ENCODE assay signal across 21 cellular contexts in the genomic region with DNA sequence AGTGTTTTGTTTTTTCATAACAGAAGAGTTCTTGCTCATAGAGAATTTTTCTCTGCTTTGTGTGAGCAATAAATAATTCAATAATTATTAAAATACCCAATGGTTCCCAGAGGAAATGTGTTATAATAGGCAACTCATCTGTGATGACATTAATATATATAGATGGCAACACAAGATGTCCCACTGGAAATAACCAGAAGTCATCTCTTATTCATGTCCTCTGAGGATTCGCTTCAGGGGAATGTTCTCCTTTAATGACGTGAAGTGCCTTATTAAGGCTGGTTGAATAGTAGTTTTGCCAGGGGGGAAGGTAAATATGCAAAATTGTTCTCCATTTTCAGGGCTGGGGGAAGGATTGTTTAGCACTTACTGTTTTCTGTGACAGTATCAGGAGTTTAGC. TPM values are rescaled to one million over a fixed set of nuclear protein-coding genes. Genes with fewer than 3 reads are reported as not detected.
"Had no signal": no experiment of that assay in that cellular context is flagged by ENCODE, and none has a peak within 500 bp of the region (broad histone marks: within the 10 kb centered on the region; RNA-seq: fewer than 3 reads in every experiment).

No MANE protein-coding gene starts in this region.

- H3K9me3 Mint-ChIP-seq: activated naive CD4-positive, alpha-beta T cell treated with anti-CD3 and anti-CD28 coated beads, Interleukin-2, amount 50 U/mL, for 24 hours; nephron; T-helper 1 cell treated with Interleukin-12 subunit alpha and Interleukin-12 subunit beta and Interleukin-4 antibody, amounts not matched to agents 30 μg/mL and 1 μg/mL, for 36 hours had no signal

- H3K27me3 Mint-ChIP-seq: central memory CD8-positive, alpha-beta T cell had no signal

- H3K27ac ChIP-seq: ascending aorta, colonic mucosa, hepatocyte, right atrium auricular region, stomach, vagina had no signal

- H3K4me1 ChIP-seq: ascending aorta, colonic mucosa, right atrium auricular region, stomach, vagina had no signal

- H3K4me1 Mint-ChIP-seq: activated naive CD4-positive, alpha-beta T cell treated with anti-CD3 and anti-CD28 coated beads, Interleukin-2, amount 50 U/mL, for 24 hours; central memory CD8-positive, alpha-beta T cell; nephron had no signal

- H3K4me3 ChIP-seq: ascending aorta, colonic mucosa, hepatocyte, lung, right atrium auricular region, stomach, vagina had no signal

- H2AFZ ChIP-seq: hepatocyte had no signal

- H3K27me3 ChIP-seq: ascending aorta, colonic mucosa, hepatocyte, right atrium auricular region, stomach, vagina had no signal

- H3K4me3 Mint-ChIP-seq: activated naive CD4-positive, alpha-beta T cell treated with anti-CD3 and anti-CD28 coated beads, Interleukin-2, amount 50 U/mL, for 24 hours; central memory CD8-positive, alpha-beta T cell; nephron; T-helper 1 cell treated with Interleukin-12 subunit alpha and Interleukin-12 subunit beta and Interleukin-4 antibody, amounts not matched to agents 30 μg/mL and 1 μg/mL, for 36 hours had no signal

- H3K36me3 Mint-ChIP-seq: activated naive CD4-positive, alpha-beta T cell treated with anti-CD3 and anti-CD28 coated beads, Interleukin-2, amount 50 U/mL, for 24 hours had no signal

- H3K27ac Mint-ChIP-seq: activated naive CD4-positive, alpha-beta T cell treated with anti-CD3 and anti-CD28 coated beads, Interleukin-2, amount 50 U/mL, for 24 hours; nephron; T-helper 1 cell treated with Interleukin-12 subunit alpha and Interleukin-12 subunit beta and Interleukin-4 antibody, amounts not matched to agents 30 μg/mL and 1 μg/mL, for 36 hours had no signal

- ATAC-seq: left colon had no signal

- H3K36me3 ChIP-seq: ascending aorta, colonic mucosa, right atrium auricular region, stomach, vagina had no signal

- H3K79me2 ChIP-seq: hepatocyte had no signal

- DNase-seq: activated CD4-positive, alpha-beta T cell treated with anti-CD3 and anti-CD28 coated beads, Interleukin-2, amount 50 U/mL, for 4 hours; activated CD4-positive, CD25-positive, alpha-beta regulatory T cell treated with anti-CD3 and anti-CD28 coated beads, Interleukin-2, amount 50 U/mL, for 72 hours; activated gamma-delta T cell; colonic mucosa; left colon; nucleus accumbens; small intestine; stimulated activated CD4-positive, alpha-beta T cell treated with anti-CD3 and anti-CD28 coated beads, Interleukin-4, amount 100 ng/mL, for 1 hour; stomach; trophoblast cell had no signal

- H3K9me3 ChIP-seq: ascending aorta, colonic mucosa, right atrium auricular region, vagina had no signal

RNA-seq across cellular contexts. Expression of a gene that starts 3.1 kb away (rescaled TPM):
- total RNA-seq: activated CD8-positive, alpha-beta memory T cell treated with anti-CD3 and anti-CD28 coated beads for 36 hours; ascending aorta; epithelial cell of proximal tubule; hepatocyte; lung; right atrium auricular region; stomach; vagina had no signal
- polyA plus RNA-seq: hepatocyte, stomach had no signal
